ENCODE assay signal across 10 cellular contexts in the genomic region with DNA sequence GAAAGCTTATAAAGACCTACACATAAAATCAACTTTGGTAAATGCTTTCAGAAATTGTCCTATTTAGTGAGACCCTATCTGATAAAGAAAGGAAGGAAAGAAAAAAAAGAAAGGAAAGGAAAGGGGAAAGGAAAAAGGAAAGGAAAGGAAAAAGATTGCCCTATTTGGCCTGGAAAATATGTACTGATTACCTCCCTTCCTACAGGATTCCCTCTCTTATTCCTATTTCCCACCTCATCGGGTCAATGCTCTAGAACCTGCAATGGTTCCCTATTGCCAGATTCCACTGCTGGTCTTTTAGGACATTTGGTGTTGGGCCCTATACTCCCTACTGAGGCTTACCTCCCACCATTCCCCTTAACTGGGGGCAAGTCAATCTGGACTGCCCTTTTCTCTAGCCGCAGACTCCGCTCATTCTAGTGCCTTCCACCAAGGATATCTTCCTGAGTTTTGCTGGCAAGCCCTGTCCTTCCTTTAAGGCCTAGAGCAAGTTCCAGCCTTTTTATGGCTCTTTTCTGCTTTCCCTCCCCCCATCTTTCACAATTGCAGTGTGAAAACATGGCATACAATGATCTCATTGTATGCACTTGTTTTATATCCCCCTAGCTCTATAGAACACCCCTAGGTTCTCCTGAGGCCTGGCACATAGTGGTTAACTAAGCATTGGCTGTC. TPM values are rescaled to one million over a fixed set of nuclear protein-coding genes. Genes with fewer than 3 reads are reported as not detected.
DNase-seq lines count a peak whose midpoint lies in the region; ATAC-seq and TF ChIP-seq lines count a peak whose summit lies in the region.
"Had no signal": no experiment of that assay in that cellular context is flagged by ENCODE, and none has a peak within 500 bp of the region (broad histone marks: within the 10 kb centered on the region; RNA-seq: fewer than 3 reads in every experiment).

No MANE protein-coding gene starts in this region.

- H3K36me3 ChIP-seq in psoas muscle (ENCODE audit: insufficient read depth in 1 of 2, low read depth in 1 of 2): no peaks in the 10 kb centered on the region
- H3K36me3 ChIP-seq: neutrophil had no signal

- no peak for TF ChIP-seq CTCF in Calu3 (IDR thresholded peaks at IDR 0.05; ENCODE audit: unreplicated experiment)
- no peak for TF ChIP-seq CTCF in RWPE1 (conservative IDR thresholded peaks at IDR 0.05; ENCODE audit: low read depth)
- no peak for TF ChIP-seq CTCF in dorsolateral prefrontal cortex (IDR thresholded peaks at IDR 0.05 in 54 of 56, conservative IDR thresholded peaks at IDR 0.05 in 2 of 56; ENCODE audit: low read depth in 1 of 56, partially characterized antibody in 56 of 56)
- TF ChIP-seq CTCF in psoas muscle (IDR thresholded peaks at IDR 0.05): no peak

- no peak for ATAC-seq in psoas muscle
- ATAC-seq in GM19397 (IDR thresholded peaks at IDR 0.05; ENCODE audit: unreplicated experiment): no peak

- 88 to 90% (median 90%) methylated on average over 3 of the region's 3 CpGs for WGBS in psoas muscle, 3 donors

- intact Hi-C loops in Calu3 (cut with micrococcal nuclease; ENCODE audit: unreplicated experiment) (loop anchor here (1.0 to 2.0 kb wide), 2 partner anchors 17 to 53 kb away; no protein-coding TSS in a partner anchor), dorsolateral prefrontal cortex (cut with DNase I) (no loop called here), psoas muscle (cut with DNase I) (loop anchor here (5.0 kb wide), 2 partner anchors 39 to 51 kb away; no protein-coding TSS in a partner anchor)

- no peak for DNase-seq in Calu3
- no peak for DNase-seq in RWPE1 (ENCODE audit: low spot score)
- no peak for DNase-seq in dorsolateral prefrontal cortex
- DNase-seq in psoas muscle: no peak
- DNase-seq in NCI-H524 treated with DMSO at 0.1 percent for 48 hours (lab: John Stamatoyannopoulos, UW): no peak
- DNase-seq in NCI-H226: no peak
- DNase-seq in HEK293T (ENCODE audit: extremely low spot score): no peak
- DNase-seq: SIG-M5 had no signal

- H3K27me3 Mint-ChIP-seq in Calu3 (ENCODE audit: unreplicated experiment): no peaks in the 10 kb centered on the region

- H3K27me3 ChIP-seq in dorsolateral prefrontal cortex: no peaks in the 10 kb centered on the region
- H3K27me3 ChIP-seq in psoas muscle (ENCODE audit: insufficient read depth in 3 of 3, low read length in 2 of 3): no peaks in the 10 kb centered on the region
- H3K27me3 ChIP-seq: neutrophil had no signal

- BruUV-seq in Calu3 (replicated peaks; lab: Mats Ljungman, UMichigan): no TSS peak

- no peaks in the 10 kb centered on the region for H3K9me3 Mint-ChIP-seq in Calu3 (ENCODE audit: low read depth, unreplicated experiment)

- CTCF ChIA-PET in Calu3 (lab: Charles Lee): interaction anchor here (1.0 to 3.5 kb wide), 8 partner anchors 12 to 53 kb away, joined by 3 to 14 read pairs (median 9); no protein-coding TSS in a partner anchor
- CTCF ChIA-PET in RWPE1 (lab: Yijun Ruan, JAX): interaction anchor here (0.6 to 1.1 kb wide), 5 partner anchors 12 to 60 kb away, joined by 3 to 8 read pairs (median 4); no protein-coding TSS in a partner anchor
- CTCF ChIA-PET in HEK293T (lab: Yijun Ruan, JAX): interaction anchor here (0.6 to 1.1 kb wide), 3 partner anchors 44 to 93 kb away, joined by 3 to 4 read pairs (median 3); no protein-coding TSS in a partner anchor

- H3K4me3 ChIP-seq in dorsolateral prefrontal cortex (no peak overlapping the region), psoas muscle (no peak overlapping the region)

- POLR2A ChIA-PET in RWPE1 (lab: Yijun Ruan, JAX; ENCODE audit: low non-redundant PET) (interaction anchor here (0.5 to 6.9 kb wide), 7 partner anchors 13 to 52 kb away, joined by 3 to 86 read pairs (median 3); no protein-coding TSS in a partner anchor), HEK293T (lab: Yijun Ruan, JAX) (interaction anchor here (0.7 to 12.9 kb wide), 14 partner anchors 8 to 107 kb away, joined by 3 to 517 read pairs (median 5); partner anchors contain the start of gene ASCC1)

- peak overlapping the region; percentile 100 for H3K27ac ChIP-seq in RWPE1
- peak overlapping the region in 54 of 59 donors; percentile 22 to 100 (median 100) for H3K27ac ChIP-seq in dorsolateral prefrontal cortex
- H3K27ac ChIP-seq in psoas muscle: peak overlapping the region; percentile 98
- H3K27ac ChIP-seq: neutrophil had no signal

- H3K27ac Mint-ChIP-seq in Calu3 (ENCODE audit: unreplicated experiment): peak overlapping the region; percentile 99

- H3K4me1 Mint-ChIP-seq in Calu3 (ENCODE audit: low read depth, unreplicated experiment): peaks cover 38% of the 10 kb centered on the region

- H3K4me3 Mint-ChIP-seq in Calu3 (ENCODE audit: low read depth, unreplicated experiment): no peak overlapping the region

- H3K9me3 ChIP-seq in psoas muscle: no peaks in the 10 kb centered on the region
- H3K9me3 ChIP-seq: neutrophil had no signal

- H3K36me3 Mint-ChIP-seq in Calu3 (ENCODE audit: insufficient read depth, unreplicated experiment): peaks cover 52% of the 10 kb centered on the region

- H3K4me1 ChIP-seq in psoas muscle: peaks cover 15% of the 10 kb centered on the region

TF ChIP-seq in HEK293T, 16 proteins besides CTCF, POLR2A, EP300 and RAD21:
- TF ChIP-seq HDGF (IDR thresholded peaks at IDR 0.05; ENCODE audit: borderline replicate concordance) (no peak), ARNT (IDR thresholded peaks at IDR 0.05) (no peak), TARDBP (IDR thresholded peaks at IDR 0.05) (no peak), BHLHE40 (IDR thresholded peaks at IDR 0.05; ENCODE audit: borderline replicate concordance) (no peak), SUZ12 (IDR thresholded peaks at IDR 0.05) (no peak)

RNA-seq across cellular contexts. Expression of gene DDIT4, which starts 4.4 kb away (rescaled TPM):
- total RNA-seq in Calu3 (2022): 294 and 326 TPM in 2 replicates
- 100 to 1,000 TPM in 73 of 120 experiments, 10 to 100 TPM in 47; 33.5 to 407 (median 111) TPM for total RNA-seq in dorsolateral prefrontal cortex
- total RNA-seq in psoas muscle: 100 to 1,000 TPM in 1 of 4 donors, 10 to 100 TPM in 3; 16.1 to 220 (median 65.4) TPM
- 100 to 1,000 TPM; 114 to 744 (median 487) TPM for polyA plus RNA-seq in psoas muscle

Comparison
In these comparisons a context has a peak if more than half of its experiments do, and no peak if none do; other contexts are left out.
1. intact Hi-C loops: an anchor here in Calu3 (1.0 to 2.0 kb wide) and psoas muscle (5.0 kb wide); none called in dorsolateral prefrontal cortex.